In genomic region chr2:1363367-1363766, GRCh38 we compare ENCODE assay signal across 15 cellular contexts. TPM values are rescaled to one million over a fixed set of nuclear protein-coding genes. Genes with fewer than 3 reads are reported as not detected.
A peak's percentile ranks its signal among the peaks of the same experiment; 100 is the strongest.
DNase-seq lines count a peak whose midpoint lies in the region; ATAC-seq and TF ChIP-seq lines count a peak whose summit lies in the region.
"Had no signal": no experiment of that assay in that cellular context is flagged by ENCODE, and none has a peak within 500 bp of the region (broad histone marks: within the 10 kb centered on the region; RNA-seq: fewer than 3 reads in every experiment).

No MANE protein-coding gene starts in this region.

- no peaks in the 10 kb centered on the region for H3K36me3 Mint-ChIP-seq in endothelial cell (ENCODE audit: low read depth, unreplicated experiment)
- H3K36me3 Mint-ChIP-seq: CD8-positive, alpha-beta T cell had no signal

- no peak for TF ChIP-seq CTCF in endothelial cell (IDR thresholded peaks at IDR 0.05; ENCODE audit: unreplicated experiment)

- peak; percentile 23 for DNase-seq in NCI-H1092 treated with DMSO at 0.1 percent for 48 hours (lab: John Stamatoyannopoulos, UW)
- DNase-seq in NCI-H1092 (lab: John Stamatoyannopoulos, UW): no peak
- DNase-seq in endothelial cell (ENCODE audit: low spot score): no peak
- DNase-seq in NCI-H345 treated with DMSO at 0.1 percent for 48 hours (lab: John Stamatoyannopoulos, UW; ENCODE audit: unreplicated experiment): no peak
- DNase-seq: AML-193; Caco-2; Calu3; CD4-positive, alpha-beta T cell; CD8-positive, alpha-beta T cell; DMS79 treated with DMSO at 0.1 percent for 48 hours; GF-D8 had no signal

- no peak for ATAC-seq in GM19467 (IDR thresholded peaks at IDR 0.05; ENCODE audit: unreplicated experiment)
- ATAC-seq: A549; CD8-positive, alpha-beta T cell had no signal

- H3K27me3 Mint-ChIP-seq in endothelial cell (ENCODE audit: unreplicated experiment): no peaks in the 10 kb centered on the region

- H3K4me3 Mint-ChIP-seq in endothelial cell (ENCODE audit: unreplicated experiment): peak overlapping the region; percentile 54
- H3K4me3 Mint-ChIP-seq: B cell; CD4-positive, alpha-beta T cell; CD8-positive, alpha-beta T cell had no signal

- H3K4me1 Mint-ChIP-seq in endothelial cell (ENCODE audit: unreplicated experiment): peaks cover 7% of the 10 kb centered on the region

- no peak overlapping the region for H3K27ac Mint-ChIP-seq in endothelial cell (ENCODE audit: unreplicated experiment)
- H3K27ac Mint-ChIP-seq: B cell; CD4-positive, alpha-beta T cell; CD8-positive, alpha-beta T cell had no signal

- H3K9me3 Mint-ChIP-seq in endothelial cell (ENCODE audit: unreplicated experiment): no peaks in the 10 kb centered on the region
- H3K9me3 Mint-ChIP-seq: CD8-positive, alpha-beta T cell had no signal

RNA-seq across cellular contexts. Expression of gene TPO, which starts 49.9 kb away (rescaled TPM):
- total RNA-seq in endothelial cell (ENCODE audit: unreplicated experiment): 0.41 TPM
- total RNA-seq: A172; B cell; Caco-2; Calu3; CD8-positive, alpha-beta T cell had no signal
